Comparison of ENCODE assay signal across 12 cellular contexts in genomic region chr19:38290631-38291147, GRCh38. TPM values are rescaled to one million over a fixed set of nuclear protein-coding genes. Genes with fewer than 3 reads are reported as not detected.
DNase-seq lines count a peak whose midpoint lies in the region; ATAC-seq, FAIRE-seq and TF ChIP-seq lines count a peak whose summit lies in the region.
"Had no signal": no experiment of that assay in that cellular context is flagged by ENCODE, and none has a peak within 500 bp of the region (broad histone marks: within the 10 kb centered on the region; RNA-seq: fewer than 3 reads in every experiment).

No MANE protein-coding gene starts in this region.

- 33 to 49% methylated on average over 8 to 10 of the region's 13 CpGs for WGBS in thyroid gland, 2 donors

- no peaks in the 10 kb centered on the region for H3K9me3 ChIP-seq in thyroid gland

- no peaks in the 10 kb centered on the region for H3K27me3 ChIP-seq in thyroid gland

- peaks cover 28% of the 10 kb centered on the region in 2 donors for H3K36me3 ChIP-seq in thyroid gland

- intact Hi-C loops in thyroid gland (cut with DNase I), result no loop called here

- peaks cover 15 to 22% of the 10 kb centered on the region in 2 donors for H3K4me1 ChIP-seq in thyroid gland

- peak; percentile 95 for FAIRE-seq in H54 (lab: Jason Lieb, UNC)
- FAIRE-seq: H1 had no signal

- H3K27ac ChIP-seq in thyroid gland, result peak overlapping the region; percentile 69 to 84 (median 80)
- H3K27ac ChIP-seq: KMS-11 had no signal

- DNase-seq in H54 (ENCODE audit: insufficient read length, low spot score) (peak; percentile 85), amniotic stem cell (lab: John Stamatoyannopoulos, UW) (peak; percentile 78), iPS-NIHi11 (ENCODE audit: low spot score) (peak; percentile 18), thyroid gland (peak; percentile 97), DMS79 treated with DMSO at 0.1 percent for 48 hours (lab: John Stamatoyannopoulos, UW) (no peak), NCI-H1930 (lab: John Stamatoyannopoulos, UW) (no peak), GM19240 (ENCODE audit: insufficient read length, low spot score) (no peak)
- DNase-seq: mesendoderm had no signal

- ATAC-seq in GM21515 (IDR thresholded peaks at IDR 0.05; ENCODE audit: unreplicated experiment), result no peak

- TF ChIP-seq CTCF in thyroid gland (IDR thresholded peaks at IDR 0.05), result no peak

- no peak for TF ChIP-seq POLR2A in H54 (IDR thresholded peaks at IDR 0.05; ENCODE audit: low read depth, low read length)
- peak in 1 of 2 donors; percentile 52 for TF ChIP-seq POLR2A in thyroid gland (IDR thresholded peaks at IDR 0.05)

- no peak overlapping the region for H3K4me3 ChIP-seq in thyroid gland (replicated peaks in 1 of 3)

RNA-seq across cellular contexts. Expression of gene C19orf33, which starts 13.4 kb away (rescaled TPM):
- 10 to 100 TPM in 3 of 4 donors, not detected in 1; 16.2 to 26.3 (median 17.2) TPM for total RNA-seq in thyroid gland
- total RNA-seq: activated CD8-positive, alpha-beta memory T cell treated with anti-CD3 and anti-CD28 coated beads for 36 hours had no signal

RNA-seq across cellular contexts. Expression of gene YIF1B, which starts 25.1 kb away (rescaled TPM):
- 10 to 100 TPM; 12.9 to 30.9 (median 21.0) TPM for total RNA-seq in thyroid gland

RNA-seq across cellular contexts. Expression of gene SPINT2, which starts 26.3 kb away (rescaled TPM):
- total RNA-seq in thyroid gland, result 1,000 to 10,000 TPM in 1 of 4 donors, 100 to 1,000 TPM in 3; 424 to 1,529 (median 712) TPM

RNA-seq across cellular contexts. Expression of gene KCNK6, which starts 29.0 kb away (rescaled TPM):
- total RNA-seq in thyroid gland, result 1 to 10 TPM in 2 of 4 donors, under 1 TPM in 2; 0.67 to 4.4 (median 1.2) TPM

RNA-seq across cellular contexts. Expression of gene PPP1R14A, which starts 34.5 kb away (rescaled TPM):
- 10 to 100 TPM in 1 of 4 donors, 1 to 10 TPM in 3; 2.8 to 11.9 (median 4.3) TPM for total RNA-seq in thyroid gland

Comparison
In these comparisons a context has a peak if more than half of its experiments do, and no peak if none do; other contexts are left out.
1. DNase-seq: peak in H54 (single experiment), amniotic stem cell (single experiment), iPS-NIHi11 (single experiment) and thyroid gland (2 of 2); none in DMS79 treated with DMSO at 0.1 percent for 48 hours (single experiment), NCI-H1930 (0 of 2) and GM19240 (single experiment).